15 cellular contexts compared by ENCODE assay signal in genomic region chr13:52156724-52157251, GRCh38. TPM values are rescaled to one million over a fixed set of nuclear protein-coding genes. Genes with fewer than 3 reads are reported as not detected.
DNase-seq lines count a peak whose midpoint lies in the region; TF ChIP-seq lines count a peak whose summit lies in the region.
"Had no signal": no experiment of that assay in that cellular context is flagged by ENCODE, and none has a peak within 500 bp of the region (broad histone marks: within the 10 kb centered on the region; RNA-seq: fewer than 3 reads in every experiment).

No MANE protein-coding gene starts in this region.

- H2BK5ac ChIP-seq in H9 (ENCODE audit: insufficient read length, low read length): no peak overlapping the region

- no peak overlapping the region for H3K4ac ChIP-seq in H9 (ENCODE audit: low read depth, low read length)

- peaks cover 5% of the 10 kb centered on the region for H3K36me3 Mint-ChIP-seq in T-helper 2 cell treated with Interferon-gamma antibody and Interleukin-4, amounts not matched to agents 5 μg/mL and 100 μg/mL, for 36 hours (ENCODE audit: low read depth)
- H3K36me3 Mint-ChIP-seq in H9 (ENCODE audit: insufficient read depth in 1 of 3, low read depth in 3 of 3): peaks cover 2 to 6% (median 5%) of the 10 kb centered on the region in 3 experiments; a peak in 5 of 7 replicates

- peak overlapping the region; percentile 4 for H3K27ac ChIP-seq in smooth muscle cell (ENCODE audit: low read depth)
- no peak overlapping the region for H3K27ac ChIP-seq in H9 (ENCODE audit: insufficient read length, low read depth, low read length)
- H3K27ac ChIP-seq: neutrophil had no signal

- TF ChIP-seq CTCF in fibroblast of the aortic adventitia (IDR thresholded peaks at IDR 0.05; ENCODE audit: insufficient read depth, low read length) (no peak), smooth muscle cell (IDR thresholded peaks at IDR 0.05; ENCODE audit: borderline replicate concordance, insufficient read depth, poor library complexity, severe bottlenecking) (no peak), H9 (conservative IDR thresholded peaks at IDR 0.05) (no peak)

- peaks cover 4% of the 10 kb centered on the region for H3K27me3 Mint-ChIP-seq in T-helper 2 cell treated with Interferon-gamma antibody and Interleukin-4, amounts not matched to agents 5 μg/mL and 100 μg/mL, for 36 hours (ENCODE audit: low read depth)
- H3K27me3 Mint-ChIP-seq in H9 (ENCODE audit: low read depth): peaks cover 12% of the 10 kb centered on the region
- H3K27me3 Mint-ChIP-seq: T-helper 17 cell had no signal

- no peak overlapping the region for H2BK12ac ChIP-seq in H9 (ENCODE audit: insufficient read length, low read depth, low read length)

- no peaks in the 10 kb centered on the region for H3K9me3 Mint-ChIP-seq in T-helper 2 cell treated with Interferon-gamma antibody and Interleukin-4, amounts not matched to agents 5 μg/mL and 100 μg/mL, for 36 hours
- H3K9me3 Mint-ChIP-seq in H9: peaks cover 0 to 6% of the 10 kb centered on the region in 2 experiments; a peak in 3 of 5 replicates

- peaks cover 6% of the 10 kb centered on the region for H3K4me1 ChIP-seq in adipocyte (ENCODE audit: control insufficient read depth, insufficient read depth, low read length)
- H3K4me1 ChIP-seq in smooth muscle cell (ENCODE audit: low read depth): peaks cover under 1% of the 10 kb centered on the region
- peaks cover 3% of the 10 kb centered on the region; the same call in 1 of the 2 replicates for H3K4me1 ChIP-seq in H9 (ENCODE audit: insufficient read depth, low read length)

- peaks cover 37% of the 10 kb centered on the region for H3K4me1 Mint-ChIP-seq in T-helper 2 cell treated with Interferon-gamma antibody and Interleukin-4, amounts not matched to agents 5 μg/mL and 100 μg/mL, for 36 hours (ENCODE audit: low read depth)
- H3K4me1 Mint-ChIP-seq in H9: peaks cover 17 to 21% of the 10 kb centered on the region in 2 experiments

- H3K9me3 ChIP-seq in adipocyte (ENCODE audit: control insufficient read depth, low read length): no peaks in the 10 kb centered on the region
- H3K9me3 ChIP-seq in smooth muscle cell (replicated peaks; ENCODE audit: low read depth): no peaks in the 10 kb centered on the region
- H3K9me3 ChIP-seq in H9 (ENCODE audit: control insufficient read depth, low read depth, low read length): no peaks in the 10 kb centered on the region
- H3K9me3 ChIP-seq: neutrophil had no signal

- no peak overlapping the region for H3K18ac ChIP-seq in H9 (ENCODE audit: insufficient read length, low read depth, low read length)

- H3K79me1 ChIP-seq in H9 (ENCODE audit: insufficient read depth, low read depth, low read length, poor library complexity, severe bottlenecking): no peaks in the 10 kb centered on the region

- H3T11ph ChIP-seq in H9 (ENCODE audit: low read length): no peak overlapping the region

- no peak for DNase-seq in T-helper 2 cell treated with Interferon-gamma antibody and Interleukin-4, amounts not matched to agents 5 μg/mL and 100 μg/mL, for 36 hours (ENCODE audit: low spot score)
- DNase-seq in T-helper 2 cell: no peak
- peak; percentile 18 for DNase-seq in adipocyte (ENCODE audit: low read depth)
- DNase-seq in fibroblast of the aortic adventitia (ENCODE audit: low read depth): peak; percentile 63
- DNase-seq in smooth muscle cell (lab: John Stamatoyannopoulos, UW; ENCODE audit: unreplicated experiment): no peak
- no peak for DNase-seq in mesenteric fat pad (ENCODE audit: low spot score)
- DNase-seq in H9: no peak
- no peak for DNase-seq in effector CD4-positive, alpha-beta T cell
- DNase-seq: hypothalamus, NCI-H1694 treated with DMSO at 0.1 percent for 48 hours, NCI-H526 treated with DMSO at 0.1 percent for 48 hours, T-helper 17 cell had no signal

- no peak overlapping the region for H2AK5ac ChIP-seq in H9 (ENCODE audit: insufficient read length, low read length)

- H3K56ac ChIP-seq in H9 (ENCODE audit: insufficient read length, low read depth, low read length): no peak overlapping the region

- no peak overlapping the region for H4K5ac ChIP-seq in H9 (ENCODE audit: insufficient read length, low read depth, low read length)

- H3K27me3 ChIP-seq in adipocyte (replicated peaks; ENCODE audit: control insufficient read depth, insufficient read depth, low read length) (no peaks in the 10 kb centered on the region), smooth muscle cell (ENCODE audit: low read depth) (no peaks in the 10 kb centered on the region), H9 (ENCODE audit: insufficient read depth, low read length) (no peaks in the 10 kb centered on the region; the same call in 1 of the 2 replicates)

- H2BK15ac ChIP-seq in H9 (ENCODE audit: low read depth, low read length): no peak overlapping the region

- H3K23ac ChIP-seq in H9 (ENCODE audit: insufficient read length, low read depth, low read length): no peak overlapping the region

- H4K20me1 ChIP-seq in smooth muscle cell (ENCODE audit: low read depth): no peaks in the 10 kb centered on the region
- H4K20me1 ChIP-seq in H9 (ENCODE audit: control insufficient read depth, insufficient read depth, insufficient read length): no peaks in the 10 kb centered on the region

- peak overlapping the region; percentile 5 for H3K4me2 ChIP-seq in smooth muscle cell
- no peak overlapping the region for H3K4me2 ChIP-seq in H9 (ENCODE audit: insufficient read depth, insufficient read length, low read length)

- H3K23me2 ChIP-seq in H9 (ENCODE audit: insufficient read length, low read depth, low read length, poor library complexity, severe bottlenecking): peaks cover 5% of the 10 kb centered on the region

- no peak overlapping the region for H4K8ac ChIP-seq in H9 (replicated peaks; ENCODE audit: insufficient read length, low read depth, low read length)

- H3K4me3 Mint-ChIP-seq in T-helper 2 cell treated with Interferon-gamma antibody and Interleukin-4, amounts not matched to agents 5 μg/mL and 100 μg/mL, for 36 hours: peak overlapping the region; percentile 43
- H3K4me3 Mint-ChIP-seq in H9: peak overlapping the region in 1 of 2 experiments; percentile 33; a peak in 2 of 5 replicates
- H3K4me3 Mint-ChIP-seq: T-helper 17 cell had no signal

- peaks cover 4% of the 10 kb centered on the region for H3K36me3 ChIP-seq in adipocyte (ENCODE audit: control insufficient read depth, insufficient read depth, low read length, severe bottlenecking)
- H3K36me3 ChIP-seq in smooth muscle cell (ENCODE audit: low read depth): no peaks in the 10 kb centered on the region
- H3K36me3 ChIP-seq: neutrophil had no signal

- peak overlapping the region; percentile 22 for H3K27ac Mint-ChIP-seq in T-helper 2 cell treated with Interferon-gamma antibody and Interleukin-4, amounts not matched to agents 5 μg/mL and 100 μg/mL, for 36 hours
- no peak overlapping the region; a peak in 2 of 7 replicates for H3K27ac Mint-ChIP-seq in H9
- H3K27ac Mint-ChIP-seq: T-helper 17 cell had no signal

- no peak overlapping the region for H3K14ac ChIP-seq in H9 (ENCODE audit: insufficient read depth, low read length)

- H3K79me2 ChIP-seq in smooth muscle cell (ENCODE audit: low read depth): peaks cover 5% of the 10 kb centered on the region
- H3K79me2 ChIP-seq in H9 (ENCODE audit: insufficient read depth, low read length): no peaks in the 10 kb centered on the region

- H3K4me3 ChIP-seq in adipocyte (ENCODE audit: low read length): no peak overlapping the region
- H3K4me3 ChIP-seq in fibroblast of the aortic adventitia (ENCODE audit: low read depth, low read length): no peak overlapping the region
- H3K4me3 ChIP-seq in smooth muscle cell: no peak overlapping the region

- H2BK20ac ChIP-seq in H9 (ENCODE audit: low read depth, low read length, poor library complexity, severe bottlenecking): no peak overlapping the region

- WGBS in smooth muscle cell (ENCODE audit: low lambda C conversion rate): 11% methylated on average over 1 of the region's 1 CpG
- WGBS in H9 (ENCODE audit: extremely low coverage, insufficient read length, low lambda C conversion rate): no CpG with 5 or more reads among the region's 1 CpG

- no peak overlapping the region for H4K91ac ChIP-seq in H9 (ENCODE audit: insufficient read length, low read depth, low read length)

- no peak overlapping the region for H2BK120ac ChIP-seq in H9 (ENCODE audit: low read depth, low read length, poor library complexity, severe bottlenecking)

- H3K9ac ChIP-seq in adipocyte (ENCODE audit: low read length) (no peak overlapping the region), smooth muscle cell (ENCODE audit: low read depth) (no peak overlapping the region), H9 (ENCODE audit: extremely low read depth, insufficient read length, low read length) (no peak overlapping the region)

- H2AFZ ChIP-seq in smooth muscle cell (ENCODE audit: low read depth) (no peak overlapping the region), H9 (ENCODE audit: low read length) (no peak overlapping the region)

- no peaks in the 10 kb centered on the region for H3F3A ChIP-seq in smooth muscle cell (ENCODE audit: low read depth)

RNA-seq across cellular contexts. Expression of gene NEK3, which starts 2.6 kb away (rescaled TPM):
- total RNA-seq in fibroblast of the aortic adventitia (ENCODE audit: low replicate concordance) (12.3 and 33.9 TPM in 2 replicates), smooth muscle cell (24.4 and 24.5 TPM in 2 replicates), mesenteric fat pad (11.4 TPM), H9 (2021) (13.3 and 17.9 TPM in 2 replicates)
- polyA plus RNA-seq in smooth muscle cell: 26.0 and 33.8 TPM in 2 replicates

RNA-seq across cellular contexts. Expression of gene NEK5, which starts 27.9 kb away (rescaled TPM):
- total RNA-seq in fibroblast of the aortic adventitia (ENCODE audit: low replicate concordance) (0.45 TPM in 1 of 2 replicates, not detected in the other), smooth muscle cell (0.04 and 0.18 TPM in 2 replicates), mesenteric fat pad (not detected), H9 (2021) (0.26 TPM in 1 of 2 replicates, not detected in the other)
- polyA plus RNA-seq in smooth muscle cell: 0.29 and 0.43 TPM in 2 replicates
- total RNA-seq: A172, LHCN-M2, T-helper 17 cell had no signal

Comparison
In these comparisons a context has a peak if more than half of its experiments do, and no peak if none do; other contexts are left out.
1. DNase-seq: peak in adipocyte (single experiment) and fibroblast of the aortic adventitia (single experiment); none in T-helper 2 cell treated with Interferon-gamma antibody and Interleukin-4, amounts not matched to agents 5 μg/mL and 100 μg/mL, for 36 hours (single experiment), T-helper 2 cell (0 of 5), smooth muscle cell (single experiment), mesenteric fat pad (single experiment), H9 (single experiment) and effector CD4-positive, alpha-beta T cell (single experiment).